Comparison of ENCODE assay signal across 8 cellular contexts in the genomic region with DNA sequence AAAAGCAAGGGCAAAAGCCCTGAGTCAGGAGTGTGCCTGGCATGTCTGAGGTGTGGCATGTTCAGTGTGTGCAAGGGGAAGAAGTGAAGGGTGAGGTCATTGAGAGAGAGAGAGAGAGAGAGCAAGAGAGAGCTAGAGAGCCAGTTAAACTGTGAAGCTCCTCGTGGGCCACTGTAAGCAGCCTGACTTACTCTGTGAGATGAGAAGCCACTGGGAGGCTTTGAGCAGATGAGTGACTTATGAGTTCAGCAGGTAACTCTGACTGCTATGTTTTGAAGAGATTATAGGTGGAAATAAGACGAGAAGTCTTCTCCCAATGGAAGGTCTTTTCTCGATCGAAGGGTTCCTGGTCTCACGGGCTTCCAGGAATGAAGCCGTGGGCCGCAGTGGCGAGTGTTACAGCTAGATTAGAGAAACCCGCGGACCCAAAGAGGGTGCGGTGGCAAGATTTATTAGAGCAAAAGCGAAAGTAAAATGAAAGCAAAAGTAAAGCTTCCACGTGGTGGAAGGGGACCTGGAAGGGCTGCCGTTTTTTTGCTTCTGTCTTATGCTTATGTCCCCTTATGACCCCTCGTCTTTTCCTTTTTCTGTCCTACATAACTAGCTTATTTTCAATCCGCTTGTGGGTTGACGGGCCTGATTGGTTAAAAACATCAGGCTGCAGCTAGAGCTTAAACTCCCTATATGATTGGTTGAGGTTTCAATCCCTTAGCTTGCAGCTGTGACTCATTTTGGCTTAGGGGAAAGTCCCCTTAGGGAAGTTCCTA.
A peak's percentile ranks its signal among the peaks of the same experiment; 100 is the strongest.
DNase-seq lines count a peak whose midpoint lies in the region; ATAC-seq and TF ChIP-seq lines count a peak whose summit lies in the region.

No MANE protein-coding gene starts in this region.

- no peak overlapping the region for H3K14ac ChIP-seq in H9 (ENCODE audit: insufficient read depth, low read length)

- H3K4me1 ChIP-seq in ovary (ENCODE audit: insufficient read depth) (no peaks in the 10 kb centered on the region), H9 (ENCODE audit: insufficient read depth, low read length) (no peaks in the 10 kb centered on the region)

- intact Hi-C loops in MCF 10A (cut with micrococcal nuclease) = no loop called here
- intact Hi-C loops in ovary (cut with DNase I) = no loop called here

- H2AFZ ChIP-seq in H9 (ENCODE audit: low read length) = no peak overlapping the region

- H3K27ac ChIP-seq in ovary (peak overlapping the region in 1 of 2 donors; percentile 14), H9 (ENCODE audit: insufficient read length, low read depth, low read length) (no peak overlapping the region)

- whole genome bisulfite sequencing in ovary, 3 donors = 51 to 69% (median 68%) methylated on average over 17 of the region's 17 CpGs
- WGBS in H9 (ENCODE audit: extremely low coverage, insufficient read length, low lambda C conversion rate) = no CpG with 5 or more reads among the region's 17 CpGs

- no peaks in the 10 kb centered on the region for H3K79me1 ChIP-seq in H9 (ENCODE audit: insufficient read depth, low read depth, low read length, poor library complexity, severe bottlenecking)

- H2BK20ac ChIP-seq in H9 (ENCODE audit: low read depth, low read length, poor library complexity, severe bottlenecking) = no peak overlapping the region

- H3K23me2 ChIP-seq in H9 (ENCODE audit: insufficient read length, low read depth, low read length, poor library complexity, severe bottlenecking) = no peaks in the 10 kb centered on the region

- no peak overlapping the region for H2BK15ac ChIP-seq in H9 (ENCODE audit: low read depth, low read length)

- H3K27me3 Mint-ChIP-seq in T-helper 17 cell (no peaks in the 10 kb centered on the region), MCF 10A (ENCODE audit: insufficient read depth, unreplicated experiment) (no peaks in the 10 kb centered on the region), H9 (ENCODE audit: low read depth) (peaks cover 3% of the 10 kb centered on the region)

- H3K4me2 ChIP-seq in H9 (ENCODE audit: insufficient read depth, insufficient read length, low read length) = no peak overlapping the region

- in situ Hi-C loops in ACHN (cut with HindIII; ENCODE audit: low pct_ligation_motif_present, low pct_unique_long_range_greater_than_20kb, low sequenced_read_pairs) = no loop called here

- no peak overlapping the region for H3K9ac ChIP-seq in H9 (ENCODE audit: extremely low read depth, insufficient read length, low read length)

- H3K9me3 ChIP-seq in T-helper 17 cell (ENCODE audit: control insufficient read depth, low read length, poor library complexity, severe bottlenecking) (no peaks in the 10 kb centered on the region), ovary (no peaks in the 10 kb centered on the region), H9 (ENCODE audit: control insufficient read depth, low read depth, low read length) (no peaks in the 10 kb centered on the region)

- H3T11ph ChIP-seq in H9 (ENCODE audit: low read length) = no peak overlapping the region

- no TSS peak for BruUV-seq in MCF 10A (replicated peaks; lab: Mats Ljungman, UMichigan)

- no peak for TF ChIP-seq POLR2A in ovary (IDR thresholded peaks at IDR 0.05)

- no peak overlapping the region for H3K4ac ChIP-seq in H9 (ENCODE audit: low read depth, low read length)

- H3K79me2 ChIP-seq in H9 (ENCODE audit: insufficient read depth, low read length) = no peaks in the 10 kb centered on the region

- ATAC-seq in GM21576 (IDR thresholded peaks at IDR 0.05; ENCODE audit: unreplicated experiment) = peak; percentile 80
- ATAC-seq in T-helper 17 cell = peak; percentile 80

- H2BK5ac ChIP-seq in H9 (ENCODE audit: insufficient read length, low read length) = no peak overlapping the region

- no peaks in the 10 kb centered on the region for H4K20me1 ChIP-seq in H9 (ENCODE audit: control insufficient read depth, insufficient read depth, insufficient read length)

- POLR2A ChIA-PET in MCF 10A (lab: Yijun Ruan, JAX) = interaction anchor here (0.9 to 1.6 kb wide), 2 partner anchors 22 kb away, joined by 4 to 6 read pairs; no protein-coding TSS in a partner anchor

- TF ChIP-seq EP300 in ovary (IDR thresholded peaks at IDR 0.05) = no peak

- no peak overlapping the region for H4K91ac ChIP-seq in H9 (ENCODE audit: insufficient read length, low read depth, low read length)

- no peak overlapping the region for H2AK5ac ChIP-seq in H9 (ENCODE audit: insufficient read length, low read length)

- no peak overlapping the region for H3K27ac Mint-ChIP-seq in T-helper 17 cell
- H3K27ac Mint-ChIP-seq in MCF 10A (ENCODE audit: low read depth, unreplicated experiment) = no peak overlapping the region
- H3K27ac Mint-ChIP-seq in H9 = no peak overlapping the region

- peak overlapping the region; percentile 50 for H3K4me3 ChIP-seq in GM06990 (replicated peaks; ENCODE audit: low read depth, low read length)
- H3K4me3 ChIP-seq in ovary = peak overlapping the region; percentile 31

- H2BK12ac ChIP-seq in H9 (ENCODE audit: insufficient read length, low read depth, low read length) = no peak overlapping the region

- no peak overlapping the region for H4K8ac ChIP-seq in H9 (replicated peaks; ENCODE audit: insufficient read length, low read depth, low read length)

- H3K9me3 Mint-ChIP-seq in MCF 10A (ENCODE audit: unreplicated experiment) (no peaks in the 10 kb centered on the region), H9 (peaks cover 0 to 3% of the 10 kb centered on the region in 2 experiments; a peak in 3 of 5 replicates)

- CTCF ChIA-PET in MCF 10A (lab: Yijun Ruan, JAX) = interaction anchor here (1.0 to 1.9 kb wide), 2 partner anchors 10 to 569 kb away, joined by 6 to 19 read pairs; no protein-coding TSS in a partner anchor

- H3K36me3 Mint-ChIP-seq in T-helper 17 cell (ENCODE audit: low read depth) = peaks cover 5% of the 10 kb centered on the region
- H3K36me3 Mint-ChIP-seq in MCF 10A (ENCODE audit: insufficient read depth, unreplicated experiment) = no peaks in the 10 kb centered on the region
- no peaks in the 10 kb centered on the region for H3K36me3 Mint-ChIP-seq in H9 (ENCODE audit: insufficient read depth in 1 of 3, low read depth in 3 of 3)

- H3K4me3 Mint-ChIP-seq in T-helper 17 cell = no peak overlapping the region
- H3K4me3 Mint-ChIP-seq in MCF 10A (ENCODE audit: unreplicated experiment) = no peak overlapping the region
- no peak overlapping the region for H3K4me3 Mint-ChIP-seq in H9

- no peaks in the 10 kb centered on the region for H3K36me3 ChIP-seq in GM06990 (ENCODE audit: control insufficient read depth, insufficient read depth, low read length)
- no peaks in the 10 kb centered on the region for H3K36me3 ChIP-seq in ovary

- no peak overlapping the region for H4K5ac ChIP-seq in H9 (ENCODE audit: insufficient read length, low read depth, low read length)

- H3K23ac ChIP-seq in H9 (ENCODE audit: insufficient read length, low read depth, low read length) = no peak overlapping the region

- no peak overlapping the region for H3K18ac ChIP-seq in H9 (ENCODE audit: insufficient read length, low read depth, low read length)

- H2BK120ac ChIP-seq in H9 (ENCODE audit: low read depth, low read length, poor library complexity, severe bottlenecking) = no peak overlapping the region

- peaks cover 13% of the 10 kb centered on the region for H3K4me1 Mint-ChIP-seq in T-helper 17 cell
- no peaks in the 10 kb centered on the region for H3K4me1 Mint-ChIP-seq in MCF 10A (ENCODE audit: insufficient read depth, unreplicated experiment)
- no peaks in the 10 kb centered on the region for H3K4me1 Mint-ChIP-seq in H9

- DNase-seq in GM06990 (ENCODE audit: extremely low read depth, insufficient read length) (peak; percentile 63), KG1 (lab: John Stamatoyannopoulos, UW) (peak; percentile 73), T-helper 17 cell (peak in 2 of 3 donors; percentile 9 to 11), MCF 10A (ENCODE audit: unreplicated experiment) (peak; percentile 45), ovary (no peak), ACHN (no peak), H9 (no peak)

- no peak overlapping the region for H3K56ac ChIP-seq in H9 (ENCODE audit: insufficient read length, low read depth, low read length)

- no peak for TF ChIP-seq CTCF in GM06990 (IDR thresholded peaks at IDR 0.05; ENCODE audit: insufficient read depth, low read length, poor library complexity, severe bottlenecking)
- TF ChIP-seq CTCF in MCF 10A (IDR thresholded peaks at IDR 0.05; ENCODE audit: unreplicated experiment) = no peak
- TF ChIP-seq CTCF in ovary (IDR thresholded peaks at IDR 0.05) = no peak
- TF ChIP-seq CTCF in H9 (conservative IDR thresholded peaks at IDR 0.05) = no peak

- H3K27me3 ChIP-seq in GM06990 (replicated peaks; ENCODE audit: control insufficient read depth, insufficient read depth, low read length) (no peaks in the 10 kb centered on the region), ovary (no peaks in the 10 kb centered on the region), H9 (ENCODE audit: insufficient read depth, low read length) (no peaks in the 10 kb centered on the region; the same call in 1 of the 2 replicates)

Comparison
In these comparisons a context has a peak if more than half of its experiments do, and no peak if none do; other contexts are left out.
1. DNase-seq: peak in GM06990 (single experiment), KG1 (single experiment), T-helper 17 cell (2 of 3) and MCF 10A (single experiment); none in ovary (0 of 5), ACHN (single experiment) and H9 (single experiment).